In genomic region chr10:119206603-119207366, GRCh38 we compare ENCODE assay signal across 7 cellular contexts. TPM values are rescaled to one million over a fixed set of nuclear protein-coding genes. Genes with fewer than 3 reads are reported as not detected.
DNase-seq lines count a peak whose midpoint lies in the region; ATAC-seq and TF ChIP-seq lines count a peak whose summit lies in the region.

No MANE protein-coding gene starts in this region.

- ATAC-seq in central memory CD8-positive, alpha-beta T cell (replicated peaks; ENCODE audit: extremely low read depth, poor library complexity, severe bottlenecking), result peak; percentile 53

- H3K27me3 ChIP-seq in HAP-1 (ENCODE audit: low read depth) (no peaks in the 10 kb centered on the region), kidney epithelial cell (ENCODE audit: control insufficient read depth, insufficient read depth, low read length) (no peaks in the 10 kb centered on the region)

- in situ Hi-C loops in HAP-1 (cut with MboI; ENCODE audit: low sequenced_read_pairs), result no loop called here

- TF ChIP-seq CTCF in GM12874 (IDR thresholded peaks at IDR 0.05; ENCODE audit: insufficient read depth, low read depth, low read length) (peak; percentile 83), kidney epithelial cell (IDR thresholded peaks at IDR 0.05; ENCODE audit: insufficient read depth, low read length, poor library complexity, severe bottlenecking) (no peak)

- H3K27ac Mint-ChIP-seq in central memory CD8-positive, alpha-beta T cell (ENCODE audit: low read depth), result peak overlapping the region; percentile 97

- no peaks in the 10 kb centered on the region for H3K36me3 ChIP-seq in HAP-1 (replicated peaks)
- no peaks in the 10 kb centered on the region for H3K36me3 ChIP-seq in kidney epithelial cell (ENCODE audit: control insufficient read depth, insufficient read depth, low read length)

- no peaks in the 10 kb centered on the region for H3K27me3 Mint-ChIP-seq in central memory CD8-positive, alpha-beta T cell

- peaks cover 35% of the 10 kb centered on the region for H3K4me1 ChIP-seq in HAP-1

- H3K4me3 ChIP-seq in HAP-1 (peak overlapping the region; percentile 41), kidney epithelial cell (ENCODE audit: low read depth, low read length) (peak overlapping the region; percentile 57)

- peaks cover 28% of the 10 kb centered on the region for H3K4me1 Mint-ChIP-seq in central memory CD8-positive, alpha-beta T cell

- peaks cover 5% of the 10 kb centered on the region for H3K36me3 Mint-ChIP-seq in central memory CD8-positive, alpha-beta T cell (ENCODE audit: insufficient read depth)

- H3K9me3 ChIP-seq in HAP-1, result no peaks in the 10 kb centered on the region

- peak overlapping the region; percentile 85 for H3K4me3 Mint-ChIP-seq in central memory CD8-positive, alpha-beta T cell

- DNase-seq in HAP-1 (ENCODE audit: low spot score in 2 of 2) (peak; percentile 50 to 81), M059J (ENCODE audit: low read depth) (peak; percentile 57), kidney epithelial cell (ENCODE audit: low read depth) (no peak)
- DNase-seq in activated CD4-positive, CD25-positive, alpha-beta regulatory T cell (lab: John Stamatoyannopoulos, UW), result peak; percentile 48 to 63 (median 52)
- DNase-seq in central memory CD8-positive, alpha-beta T cell (ENCODE audit: low spot score in 2 of 2), result peak; percentile 52 to 65
- peak; percentile 54 to 71 for DNase-seq in stimulated activated CD4-positive, alpha-beta T cell treated with anti-CD3 and anti-CD28 coated beads, Interleukin-15, amount 100 ng/mL, for 1 hour (ENCODE audit: low read depth in 1 of 2, low spot score in 1 of 2)

- no peaks in the 10 kb centered on the region for H3K9me3 Mint-ChIP-seq in central memory CD8-positive, alpha-beta T cell

RNA-seq across cellular contexts. Expression of gene GRK5, which starts 0.6 kb away (rescaled TPM):
- 3.9 and 4.4 TPM in 2 replicates for total RNA-seq in M059J (2014; rRNA removed; shearing (Covaris generic))
- 2.8 and 3.8 TPM in 2 replicates for total RNA-seq in kidney epithelial cell

RNA-seq across cellular contexts. Expression of gene PRDX3, which starts 28.2 kb away (rescaled TPM):
- 357 and 393 TPM in 2 replicates for total RNA-seq in M059J (2014; rRNA removed; shearing (Covaris generic))
- 136 and 143 TPM in 2 replicates for total RNA-seq in kidney epithelial cell

RNA-seq across cellular contexts. Expression of gene SFXN4, which starts 41.3 kb away (rescaled TPM):
- total RNA-seq in M059J (2014; rRNA removed; shearing (Covaris generic)), result 18.5 and 22.0 TPM in 2 replicates
- total RNA-seq in kidney epithelial cell, result 17.3 and 21.9 TPM in 2 replicates
